In the genomic region with DNA sequence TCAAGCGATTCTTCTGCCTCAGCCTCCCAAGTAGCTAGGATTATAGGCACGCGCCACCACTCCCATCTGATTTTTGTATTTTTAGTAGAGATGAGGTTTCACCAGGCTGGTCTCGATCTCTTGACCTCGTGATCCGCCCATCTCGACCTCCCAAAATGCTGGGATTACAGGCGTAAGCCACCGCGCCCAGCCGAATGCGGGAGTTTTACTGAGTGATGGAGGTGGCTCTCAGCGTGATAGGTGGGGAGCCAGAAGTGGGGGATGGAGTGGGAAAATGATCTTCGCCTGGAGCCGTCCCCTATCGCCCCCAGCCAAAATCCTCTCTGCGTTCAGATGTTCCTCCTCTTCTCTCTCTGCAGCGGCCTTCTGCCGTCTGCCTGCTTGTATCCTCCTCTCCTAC, we compare ENCODE assay signal across 28 cellular contexts.
"Had no signal": no experiment of that assay in that cellular context is flagged by ENCODE, and none has a peak within 500 bp of the region (broad histone marks: within the 10 kb centered on the region; RNA-seq: fewer than 3 reads in every experiment).

No MANE protein-coding gene starts in this region.

- H3K36me3 ChIP-seq: stomach, suprapubic skin, thoracic aorta, thyroid gland, tibial artery, tibial nerve, transverse colon, upper lobe of left lung, upper lobe of right lung, uterus, vagina had no signal

- H3K4me1 Mint-ChIP-seq: stimulated activated effector memory CD8-positive, alpha-beta T cell treated with anti-CD3 and anti-CD28 coated beads, Interleukin-12 subunit alpha, Interleukin-12 subunit beta, amount 100 ng/mL, for 72 hours; stimulated activated memory B cell treated with anti-CD40 and anti-IgM and Interleukin-4, amounts not matched to agents 10 μg/mL and 1 μg/mL and 100 μg/mL, for 72 hours; stimulated activated naive B cell treated with anti-CD40 and anti-IgM and Interleukin-4, amounts not matched to agents 10 μg/mL and 1 μg/mL and 100 μg/mL, for 72 hours; stimulated activated naive CD8-positive, alpha-beta T cell treated with anti-CD3 and anti-CD28 coated beads, Interleukin-15, amount 100 ng/mL, for 72 hours had no signal

- H3K4me1 ChIP-seq: stomach, suprapubic skin, testis, thyroid gland, tibial artery, tibial nerve, upper lobe of left lung, upper lobe of right lung, uterus, vagina had no signal

- H3K36me3 Mint-ChIP-seq: stimulated activated effector memory CD8-positive, alpha-beta T cell treated with anti-CD3 and anti-CD28 coated beads, Interleukin-12 subunit alpha, Interleukin-12 subunit beta, amount 100 ng/mL, for 72 hours; stimulated activated memory B cell treated with anti-CD40 and anti-IgM and Interleukin-4, amounts not matched to agents 10 μg/mL and 1 μg/mL and 100 μg/mL, for 72 hours; type B pancreatic cell had no signal

- H3K27me3 Mint-ChIP-seq: stimulated activated memory B cell treated with anti-CD40 and anti-IgM and Interleukin-4, amounts not matched to agents 10 μg/mL and 1 μg/mL and 100 μg/mL, for 72 hours; stimulated activated naive B cell treated with anti-CD40 and anti-IgM and Interleukin-4, amounts not matched to agents 10 μg/mL and 1 μg/mL and 100 μg/mL, for 72 hours; stimulated activated naive CD8-positive, alpha-beta T cell treated with anti-CD3 and anti-CD28 coated beads, Interleukin-15, amount 100 ng/mL, for 72 hours; stimulated activated naive CD8-positive, alpha-beta T cell treated with anti-CD3 and anti-CD28 coated beads, Interleukin-15, Interleukin-2, amounts not matched to agents 100 ng/mL and 50 ng/mL, for 24 hours; type B pancreatic cell had no signal

- H3K27ac Mint-ChIP-seq: stimulated activated effector memory CD8-positive, alpha-beta T cell treated with anti-CD3 and anti-CD28 coated beads, Interleukin-12 subunit alpha, Interleukin-12 subunit beta, amount 100 ng/mL, for 72 hours; stimulated activated memory B cell treated with anti-CD40 and anti-IgM and Interleukin-4, amounts not matched to agents 10 μg/mL and 1 μg/mL and 100 μg/mL, for 72 hours; stimulated activated naive B cell treated with anti-CD40 and anti-IgM and Interleukin-4, amounts not matched to agents 10 μg/mL and 1 μg/mL and 100 μg/mL, for 72 hours; stimulated activated naive CD8-positive, alpha-beta T cell treated with anti-CD3 and anti-CD28 coated beads, Interleukin-15, amount 100 ng/mL, for 72 hours; stimulated activated naive CD8-positive, alpha-beta T cell treated with anti-CD3 and anti-CD28 coated beads, Interleukin-15, Interleukin-2, amounts not matched to agents 100 ng/mL and 50 ng/mL, for 24 hours; type B pancreatic cell had no signal

- DNase-seq: stimulated activated CD4-positive, alpha-beta T cell treated with anti-CD3 and anti-CD28 coated beads, Interleukin-2, amount 100 ng/mL, for 48 hours; stimulated activated CD4-positive, alpha-beta T cell treated with anti-CD3 and anti-CD28 coated beads, Interleukin-4, amount 100 ng/mL, for 1 hour; stimulated activated CD4-positive, alpha-beta T cell treated with anti-CD3 and anti-CD28 coated beads, Interleukin-4, amount 100 ng/mL, for 24 hours; stimulated activated CD4-positive, alpha-beta T cell treated with anti-CD3 and anti-CD28 coated beads, Interleukin-4, amount 100 ng/mL, for 4 hours; stimulated activated CD8-positive, alpha-beta memory T cell treated with anti-CD3 and anti-CD28 coated beads, Interleukin-4, amount 100 ng/mL, for 48 hours; stimulated activated naive B cell treated with anti-CD40 and anti-IgM and Interleukin-4, amounts not matched to agents 10 μg/mL and 1 μg/mL and 100 μg/mL, for 72 hours; stimulated activated naive CD4-positive, alpha-beta T cell; stimulated activated naive CD4-positive, alpha-beta T cell treated with Interleukin-2 at 50 U/mL for 16 hours; stimulated activated naive CD8-positive, alpha-beta T cell treated with anti-CD3 and anti-CD28 coated beads, Interleukin-15, amount 100 ng/mL, for 72 hours; stimulated activated naive CD8-positive, alpha-beta T cell treated with anti-CD3 and anti-CD28 coated beads, Interleukin-15, Interleukin-2, amounts not matched to agents 100 U/mL and 50 U/mL, for 24 hours; stomach; testis; thyroid gland; tibial artery; transverse colon; trophoblast cell; upper lobe of right lung; uterus had no signal

- H3K27ac ChIP-seq: stomach, suprapubic skin, testis, thoracic aorta, thyroid gland, tibial artery, tibial nerve, transverse colon, upper lobe of left lung, upper lobe of right lung, uterus, vagina had no signal

- H3K9me3 ChIP-seq: suprapubic skin, testis, thoracic aorta, thyroid gland, upper lobe of left lung, upper lobe of right lung, uterus, vagina had no signal

- H3K4me3 Mint-ChIP-seq: stimulated activated effector memory CD8-positive, alpha-beta T cell treated with anti-CD3 and anti-CD28 coated beads, Interleukin-12 subunit alpha, Interleukin-12 subunit beta, amount 100 ng/mL, for 72 hours; stimulated activated memory B cell treated with anti-CD40 and anti-IgM and Interleukin-4, amounts not matched to agents 10 μg/mL and 1 μg/mL and 100 μg/mL, for 72 hours; stimulated activated naive B cell treated with anti-CD40 and anti-IgM and Interleukin-4, amounts not matched to agents 10 μg/mL and 1 μg/mL and 100 μg/mL, for 72 hours; stimulated activated naive CD8-positive, alpha-beta T cell treated with anti-CD3 and anti-CD28 coated beads, Interleukin-15, amount 100 ng/mL, for 72 hours; stimulated activated naive CD8-positive, alpha-beta T cell treated with anti-CD3 and anti-CD28 coated beads, Interleukin-15, Interleukin-2, amounts not matched to agents 100 ng/mL and 50 ng/mL, for 24 hours; type B pancreatic cell had no signal

- H3K4me3 ChIP-seq: stomach, suprapubic skin, testis, thoracic aorta, thyroid gland, tibial artery, tibial nerve, transverse colon, upper lobe of left lung, upper lobe of right lung, uterus, vagina had no signal

- FAIRE-seq: urothelium cell line had no signal

- ATAC-seq: stimulated activated effector memory CD8-positive, alpha-beta T cell treated with anti-CD3 and anti-CD28 coated beads, Interleukin-12 subunit alpha, Interleukin-12 subunit beta, amount 100 ng/mL, for 72 hours; stimulated activated memory B cell treated with anti-CD40 and anti-IgM and Interleukin-4, amounts not matched to agents 10 μg/mL and 1 μg/mL and 100 μg/mL, for 72 hours; stimulated activated naive B cell treated with anti-CD40 and anti-IgM and Interleukin-4, amounts not matched to agents 10 μg/mL and 1 μg/mL and 100 μg/mL, for 72 hours; stimulated activated naive CD8-positive, alpha-beta T cell treated with anti-CD3 and anti-CD28 coated beads, Interleukin-15, amount 100 ng/mL, for 72 hours; stimulated activated naive CD8-positive, alpha-beta T cell treated with anti-CD3 and anti-CD28 coated beads, Interleukin-15, Interleukin-2, amounts not matched to agents 100 U/mL and 50 U/mL, for 24 hours; upper lobe of right lung had no signal

- H3K27me3 ChIP-seq: stomach, suprapubic skin, testis, thyroid gland, tibial artery, tibial nerve, transverse colon, upper lobe of left lung, upper lobe of right lung, uterus, vagina had no signal
